22 cellular contexts compared by ENCODE assay signal in genomic region chr6:3417473-3417872, GRCh38.
"Had no signal": no experiment of that assay in that cellular context is flagged by ENCODE, and none has a peak within 500 bp of the region (broad histone marks: within the 10 kb centered on the region; RNA-seq: fewer than 3 reads in every experiment).

No MANE protein-coding gene starts in this region.

- H3K27me3 ChIP-seq: esophagus squamous epithelium, gastroesophageal sphincter, testis, transverse colon, uterus had no signal

- H3K9me3 ChIP-seq: esophagus squamous epithelium, lower lobe of right lung, testis, transverse colon, uterus had no signal

- H3K36me3 Mint-ChIP-seq: memory B cell; naive B cell; stimulated activated memory B cell treated with anti-CD40 and anti-IgM and Interleukin-4, amounts not matched to agents 10 μg/mL and 1 μg/mL and 100 μg/mL, for 72 hours had no signal

- H3K27ac Mint-ChIP-seq: memory B cell; naive B cell; nephron; stimulated activated memory B cell treated with anti-CD40 and anti-IgM and Interleukin-4, amounts not matched to agents 10 μg/mL and 1 μg/mL and 100 μg/mL, for 72 hours; stimulated activated naive CD8-positive, alpha-beta T cell treated with anti-CD3 and anti-CD28 coated beads, Interleukin-15, Interleukin-2, amounts not matched to agents 100 ng/mL and 50 ng/mL, for 24 hours had no signal

- ATAC-seq: gastroesophageal sphincter; lower lobe of right lung; sciatic nerve; stimulated activated memory B cell treated with anti-CD40 and anti-IgM and Interleukin-4, amounts not matched to agents 10 μg/mL and 1 μg/mL and 100 μg/mL, for 72 hours had no signal

- H3K9me3 Mint-ChIP-seq: nephron; stimulated activated memory B cell treated with anti-CD40 and anti-IgM and Interleukin-4, amounts not matched to agents 10 μg/mL and 1 μg/mL and 100 μg/mL, for 72 hours; stimulated activated naive CD8-positive, alpha-beta T cell treated with anti-CD3 and anti-CD28 coated beads, Interleukin-15, Interleukin-2, amounts not matched to agents 100 ng/mL and 50 ng/mL, for 24 hours had no signal

- H3K36me3 ChIP-seq: left ventricle myocardium inferior, lower lobe of right lung, spleen, transverse colon, uterus had no signal

- H3K4me1 ChIP-seq: testis, uterus had no signal

- H3K4me1 Mint-ChIP-seq: memory B cell had no signal

- FAIRE-seq: kidney had no signal

- H3K4me3 ChIP-seq: esophagus squamous epithelium, gastroesophageal sphincter, left ventricle myocardium inferior, lower lobe of right lung, spleen, testis, transverse colon, uterus had no signal

- H3K4me3 Mint-ChIP-seq: memory B cell; nephron; stimulated activated memory B cell treated with anti-CD40 and anti-IgM and Interleukin-4, amounts not matched to agents 10 μg/mL and 1 μg/mL and 100 μg/mL, for 72 hours; stimulated activated naive CD8-positive, alpha-beta T cell treated with anti-CD3 and anti-CD28 coated beads, Interleukin-15, Interleukin-2, amounts not matched to agents 100 ng/mL and 50 ng/mL, for 24 hours had no signal

- DNase-seq: effector memory CD4-positive, alpha-beta T cell; esophagus squamous epithelium; foreskin fibroblast; glutamatergic neuron; kidney; left cardiac atrium; left ventricle myocardium inferior; lower lobe of right lung; naive B cell; spleen; stimulated activated CD4-positive, alpha-beta T cell treated with anti-CD3 and anti-CD28 coated beads, Interleukin-15, amount 100 ng/mL, for 24 hours; stimulated activated CD4-positive, alpha-beta T cell treated with anti-CD3 and anti-CD28 coated beads, Interleukin-1b, Interleukin-23, amount 100 ng/mL, for 48 hours; stimulated activated CD4-positive, alpha-beta T cell treated with anti-CD3 and anti-CD28 coated beads, Interleukin-4, amount 100 ng/mL, for 24 hours; testis; transverse colon; uterus had no signal

- H3K27ac ChIP-seq: gastroesophageal sphincter, left ventricle myocardium inferior, spleen, testis, transverse colon, uterus had no signal
